ENCODE assay signal across 5 cellular contexts in the genomic region with DNA sequence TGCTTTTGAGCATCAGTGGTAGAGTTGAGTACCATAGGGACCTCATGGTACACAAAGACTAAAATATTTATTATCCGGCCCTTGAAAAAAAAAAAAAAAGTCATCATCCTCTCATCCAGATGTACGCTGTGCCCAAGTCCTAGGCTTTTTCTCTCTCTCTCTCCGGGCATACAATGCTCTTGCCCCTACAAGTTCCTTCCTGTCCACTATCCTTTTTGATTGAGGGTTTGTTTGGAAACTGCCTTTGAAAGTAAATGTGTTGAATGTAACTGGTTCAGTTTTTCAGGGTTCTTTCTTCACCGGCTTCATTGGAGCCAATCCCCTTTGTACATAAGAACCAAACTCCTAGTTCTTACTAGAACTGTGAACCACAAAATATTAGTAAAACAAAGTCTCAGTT.
"Had no signal": no experiment of that assay in that cellular context is flagged by ENCODE, and none has a peak within 500 bp of the region (broad histone marks: within the 10 kb centered on the region; RNA-seq: fewer than 3 reads in every experiment).

No MANE protein-coding gene starts in this region.

- H3K9me3 Mint-ChIP-seq: GM23338, H9 had no signal

- H3K27ac Mint-ChIP-seq: GM23338, H9 had no signal

- ATAC-seq: GM23338, K562 had no signal

- DNase-seq: H9, HCEC 1CT, IMR-90 had no signal

- H3K4me1 Mint-ChIP-seq: GM23338, H9 had no signal

- H3K4me3 ChIP-seq: GM23338, K562 had no signal

- H3K4me3 Mint-ChIP-seq: GM23338, H9 had no signal
